Comparison of ENCODE assay signal across 8 cellular contexts in genomic region chr1:24641646-24642151, GRCh38. TPM values are rescaled to one million over a fixed set of nuclear protein-coding genes. Genes with fewer than 3 reads are reported as not detected.
DNase-seq lines count a peak whose midpoint lies in the region; ATAC-seq and TF ChIP-seq lines count a peak whose summit lies in the region.

No MANE protein-coding gene starts in this region.

- TF ChIP-seq CTCF in heart right ventricle (IDR thresholded peaks at IDR 0.05) (no peak), mesothelial cell of epicardium (IDR thresholded peaks at IDR 0.05; ENCODE audit: unreplicated experiment) (no peak), stomach (IDR thresholded peaks at IDR 0.05) (peak in 1 of 7 experiments; percentile 9)

- H3K27ac ChIP-seq in heart right ventricle (peak overlapping the region; percentile 94 to 100 (median 98)), stomach (peak overlapping the region; percentile 67 to 100 (median 98))

- H3K36me3 ChIP-seq in heart right ventricle (peaks cover 0 to 17% (median 9%) of the 10 kb centered on the region in 9 donors), stomach (peaks cover 8 to 15% (median 12%) of the 10 kb centered on the region in 4 donors)

- peaks cover 2% of the 10 kb centered on the region for H3K27me3 Mint-ChIP-seq in mesothelial cell of epicardium (ENCODE audit: low read depth)

- no peak for TF ChIP-seq POLR2A in stomach (IDR thresholded peaks at IDR 0.05)

- H3K36me3 Mint-ChIP-seq in mesothelial cell of epicardium = peaks cover 9% of the 10 kb centered on the region

- H3K27me3 ChIP-seq in heart right ventricle (no peaks in the 10 kb centered on the region), stomach (no peaks in the 10 kb centered on the region)

- no peaks in the 10 kb centered on the region for H3K9me3 ChIP-seq in heart right ventricle
- no peaks in the 10 kb centered on the region for H3K9me3 ChIP-seq in stomach

- DNase-seq in heart right ventricle = peak; percentile 18 to 33
- no peak for DNase-seq in Right ventricle myocardium superior
- DNase-seq in activated CD4-positive, alpha-beta T cell treated with anti-CD3 and anti-CD28 coated beads for 4 hours = peak; percentile 17 to 33
- DNase-seq in ecto neural progenitor cell (ENCODE audit: low spot score) = peak; percentile 49
- DNase-seq in mesothelial cell of epicardium (ENCODE audit: low spot score in 2 of 2, unreplicated experiment in 2 of 2) = peak in 1 of 2 experiments; percentile 40
- no peak for DNase-seq in stomach
- no peak for DNase-seq in dedifferentiated amniotic fluid mesenchymal stem cell (ENCODE audit: extremely low spot score)

- H3K27ac Mint-ChIP-seq in mesothelial cell of epicardium = peak overlapping the region; percentile 100

- H3K4me3 ChIP-seq in heart right ventricle (peak overlapping the region; percentile 61 to 93 (median 76)), stomach (peak overlapping the region; percentile 66 to 100 (median 95))

- whole genome bisulfite sequencing in heart right ventricle, 2 donors = 31 to 32% methylated on average over 24 of the region's 24 CpGs
- 20 to 33% (median 24%) methylated on average over 24 of the region's 24 CpGs for WGBS in stomach, 5 donors

- ATAC-seq in heart right ventricle = no peak
- no peak for ATAC-seq in Right ventricle myocardium superior (ENCODE audit: poor library complexity)
- ATAC-seq in HG03039 (IDR thresholded peaks at IDR 0.05; ENCODE audit: unreplicated experiment) = no peak

- intact Hi-C loops in heart right ventricle (cut with DNase I) (loop anchor here in 1 of 10 donors (5.0 kb wide), 1 partner anchor 249 kb away; no protein-coding TSS in a partner anchor), Right ventricle myocardium superior (cut with DNase I) (no loop called here), stomach (cut with DNase I; ENCODE audit: low total_unique reads) (no loop called here)

- no peak for TF ChIP-seq EP300 in stomach (IDR thresholded peaks at IDR 0.05)

- H3K9me3 Mint-ChIP-seq in mesothelial cell of epicardium = no peaks in the 10 kb centered on the region

- peak overlapping the region; percentile 96 for H3K4me3 Mint-ChIP-seq in mesothelial cell of epicardium

- H3K4me1 ChIP-seq in heart right ventricle (peaks cover 0 to 38% (median 28%) of the 10 kb centered on the region in 9 donors), stomach (peaks cover 29 to 50% (median 41%) of the 10 kb centered on the region in 4 donors)

- peaks cover 29% of the 10 kb centered on the region for H3K4me1 Mint-ChIP-seq in mesothelial cell of epicardium

RNA-seq across cellular contexts. Expression of gene SRRM1, which starts 1.4 kb away (rescaled TPM):
- total RNA-seq in heart right ventricle (10 to 100 TPM; 54.4 to 82.9 (median 75.8) TPM), Right ventricle myocardium superior (50.4 TPM), mesothelial cell of epicardium (206 to 219 TPM (median 219 TPM) in 3 replicates), stomach (100 to 1,000 TPM; 103 to 149 (median 142) TPM)
- polyA plus RNA-seq in heart right ventricle (10 to 100 TPM; 26.0 to 83.0 TPM), stomach (10 to 100 TPM; 21.2 to 31.2 (median 28.6) TPM)

Comparison
In these comparisons a context has a peak if more than half of its experiments do, and no peak if none do; other contexts are left out.
1. DNase-seq: peak in heart right ventricle (2 of 2), activated CD4-positive, alpha-beta T cell treated with anti-CD3 and anti-CD28 coated beads for 4 hours (2 of 2) and ecto neural progenitor cell (single experiment); none in Right ventricle myocardium superior (single experiment), stomach (single experiment) and dedifferentiated amniotic fluid mesenchymal stem cell (single experiment).